Comparison of ENCODE assay signal across 9 cellular contexts in genomic region chr4:86961103-86961502, GRCh38. TPM values are rescaled to one million over a fixed set of nuclear protein-coding genes. Genes with fewer than 3 reads are reported as not detected.
A peak's percentile ranks its signal among the peaks of the same experiment; 100 is the strongest.
DNase-seq lines count a peak whose midpoint lies in the region; ATAC-seq, FAIRE-seq and TF ChIP-seq lines count a peak whose summit lies in the region.
"Had no signal": no experiment of that assay in that cellular context is flagged by ENCODE, and none has a peak within 500 bp of the region (broad histone marks: within the 10 kb centered on the region; RNA-seq: fewer than 3 reads in every experiment).

No MANE protein-coding gene starts in this region.

- peaks cover 5% of the 10 kb centered on the region for H3K4me1 ChIP-seq in mammary epithelial cell (ENCODE audit: insufficient read depth, low read length)

- H3K4me3 ChIP-seq in foreskin fibroblast (ENCODE audit: low read depth in 1 of 2, low read length in 2 of 2) (no peak overlapping the region), brain microvascular endothelial cell (ENCODE audit: low read depth, low read length) (no peak overlapping the region), mammary epithelial cell (replicated peaks in 1 of 3; ENCODE audit: insufficient read depth in 1 of 3, low read depth in 2 of 3, low read length in 3 of 3) (no peak overlapping the region)

- dilution Hi-C loops in mammary epithelial cell (cut with HindIII; ENCODE audit: low sequenced_read_pairs): no loop called here

- H4K20me1 ChIP-seq in mammary epithelial cell (ENCODE audit: insufficient read depth, low read length): no peaks in the 10 kb centered on the region

- H3K4me3 Mint-ChIP-seq in WTC11: peak overlapping the region; percentile 68
- H3K4me3 Mint-ChIP-seq in nephron progenitor cell: peak overlapping the region; percentile 63

- H3K27ac Mint-ChIP-seq in WTC11 (peak overlapping the region; percentile 99), nephron progenitor cell (peak overlapping the region; percentile 99)

- POLR2A ChIA-PET in WTC11 (lab: Charles Lee): interaction anchor here (1.9 to 3.2 kb wide), 3 partner anchors 17 to 46 kb away, joined by 4 to 53 read pairs (median 14); partner anchors contain the start of gene AFF1

- no peaks in the 10 kb centered on the region for H3K36me3 ChIP-seq in brain microvascular endothelial cell (replicated peaks)
- no peaks in the 10 kb centered on the region for H3K36me3 ChIP-seq in mammary epithelial cell (ENCODE audit: insufficient read depth, low read length)

- in situ Hi-C loops in brain microvascular endothelial cell (cut with HindIII; ENCODE audit: low pct_ligation_motif_present, low sequenced_read_pairs) (no loop called here), mammary epithelial cell (cut with MboI; ENCODE audit: low sequenced_read_pairs in 2 of 2) (no loop called here)

- H3K4me1 Mint-ChIP-seq in WTC11 (peaks cover 66% of the 10 kb centered on the region), nephron progenitor cell (peaks cover 66% of the 10 kb centered on the region)

- 95% methylated on average over 4 of the region's 4 CpGs for WGBS in mammary epithelial cell (ENCODE audit: low coverage, missing lambda C conversion rate)

- no peak for TF ChIP-seq CTCF in WTC11 (IDR thresholded peaks at IDR 0.05)
- TF ChIP-seq CTCF in nephron progenitor cell (IDR thresholded peaks at IDR 0.05): no peak
- TF ChIP-seq CTCF in foreskin fibroblast (IDR thresholded peaks at IDR 0.05; ENCODE audit: low read depth, low read length): no peak
- TF ChIP-seq CTCF in brain microvascular endothelial cell (IDR thresholded peaks at IDR 0.05; ENCODE audit: low read depth, low read length, missing control alignments): no peak
- no peak for TF ChIP-seq CTCF in mammary epithelial cell (conservative IDR thresholded peaks at IDR 0.05 in 1 of 2, IDR thresholded peaks at IDR 0.05 in 1 of 2; ENCODE audit: extremely low read depth in 1 of 2, insufficient read depth in 1 of 2, low read depth in 1 of 2, low read length in 2 of 2)

- CTCF ChIA-PET in WTC11 (lab: Charles Lee): interaction anchor here (0.6 to 3.8 kb wide), 6 partner anchors 10 to 308 kb away, joined by 3 to 23 read pairs (median 8); partner anchors contain the start of gene AFF1
- CTCF ChIA-PET in mammary epithelial cell (lab: Charles Lee; ENCODE audit: low non-redundant PET): no interaction called here

- H3K36me3 Mint-ChIP-seq in WTC11 (peaks cover 14% of the 10 kb centered on the region), nephron progenitor cell (ENCODE audit: low read depth) (peaks cover 22% of the 10 kb centered on the region)

- ATAC-seq in GM18502 (IDR thresholded peaks at IDR 0.05; ENCODE audit: poor library complexity, unreplicated experiment): peak; percentile 11
- peak; percentile 6 for ATAC-seq in HG03175 (IDR thresholded peaks at IDR 0.05; ENCODE audit: unreplicated experiment)
- no peak for ATAC-seq in WTC11

- FAIRE-seq in RCC 7860 (lab: Jason Lieb, UNC): no peak
- FAIRE-seq: endothelial cell of umbilical vein had no signal

- H3K9ac ChIP-seq in mammary epithelial cell (ENCODE audit: insufficient read depth, low read length): no peak overlapping the region

- H3K27me3 Mint-ChIP-seq in WTC11 (ENCODE audit: low read depth) (no peaks in the 10 kb centered on the region), nephron progenitor cell (ENCODE audit: low read depth, poor library complexity) (peaks cover 5% of the 10 kb centered on the region)

- H3K79me2 ChIP-seq in mammary epithelial cell (ENCODE audit: insufficient read depth, low read length): peaks cover 17% of the 10 kb centered on the region

- H3K27me3 ChIP-seq in brain microvascular endothelial cell (replicated peaks) (no peaks in the 10 kb centered on the region), mammary epithelial cell (ENCODE audit: insufficient read depth, low read length) (no peaks in the 10 kb centered on the region)

- no peak overlapping the region for H3K27ac ChIP-seq in brain microvascular endothelial cell
- H3K27ac ChIP-seq in mammary epithelial cell (ENCODE audit: insufficient read depth, low read depth, low read length): no peak overlapping the region

- no peak overlapping the region for H3K4me2 ChIP-seq in mammary epithelial cell (ENCODE audit: insufficient read depth, low read depth, low read length)

- H2AFZ ChIP-seq in mammary epithelial cell (ENCODE audit: low read depth, low read length): no peak overlapping the region

- DNase-seq in WTC11 (ENCODE audit: low spot score) (no peak), nephron progenitor cell (no peak), foreskin fibroblast (no peak), RCC 7860 (ENCODE audit: low spot score) (no peak), brain microvascular endothelial cell (no peak), mammary epithelial cell (no peak)

- intact Hi-C loops in mammary epithelial cell (cut with micrococcal nuclease): no loop called here

- no peaks in the 10 kb centered on the region for H3K9me3 Mint-ChIP-seq in WTC11
- H3K9me3 Mint-ChIP-seq in nephron progenitor cell: no peaks in the 10 kb centered on the region

- H3K9me3 ChIP-seq in mammary epithelial cell (replicated peaks; ENCODE audit: insufficient read depth, low read length): no peaks in the 10 kb centered on the region

- no TSS peak for BruUV-seq in mammary epithelial cell (replicated peaks; lab: Mats Ljungman, UMichigan)

TF ChIP-seq in WTC11, 78 proteins besides CTCF, POLR2A, EP300 and RAD21 (continues in another document):
- TF ChIP-seq SMAD3 (CRISPR knock-in tag; IDR thresholded peaks at IDR 0.05; ENCODE audit: borderline replicate concordance): no peak
- TF ChIP-seq, protein P1, sequence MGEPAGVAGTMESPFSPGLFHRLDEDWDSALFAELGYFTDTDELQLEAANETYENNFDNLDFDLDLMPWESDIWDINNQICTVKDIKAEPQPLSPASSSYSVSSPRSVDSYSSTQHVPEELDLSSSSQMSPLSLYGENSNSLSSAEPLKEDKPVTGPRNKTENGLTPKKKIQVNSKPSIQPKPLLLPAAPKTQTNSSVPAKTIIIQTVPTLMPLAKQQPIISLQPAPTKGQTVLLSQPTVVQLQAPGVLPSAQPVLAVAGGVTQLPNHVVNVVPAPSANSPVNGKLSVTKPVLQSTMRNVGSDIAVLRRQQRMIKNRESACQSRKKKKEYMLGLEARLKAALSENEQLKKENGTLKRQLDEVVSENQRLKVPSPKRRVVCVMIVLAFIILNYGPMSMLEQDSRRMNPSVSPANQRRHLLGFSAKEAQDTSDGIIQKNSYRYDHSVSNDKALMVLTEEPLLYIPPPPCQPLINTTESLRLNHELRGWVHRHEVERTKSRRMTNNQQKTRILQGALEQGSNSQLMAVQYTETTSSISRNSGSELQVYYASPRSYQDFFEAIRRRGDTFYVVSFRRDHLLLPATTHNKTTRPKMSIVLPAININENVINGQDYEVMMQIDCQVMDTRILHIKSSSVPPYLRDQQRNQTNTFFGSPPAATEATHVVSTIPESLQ (CRISPR knock-in tag; IDR thresholded peaks at IDR 0.05): no peak
- no peak for TF ChIP-seq CREM (CRISPR knock-in tag; IDR thresholded peaks at IDR 0.05)
- TF ChIP-seq, protein P2, sequence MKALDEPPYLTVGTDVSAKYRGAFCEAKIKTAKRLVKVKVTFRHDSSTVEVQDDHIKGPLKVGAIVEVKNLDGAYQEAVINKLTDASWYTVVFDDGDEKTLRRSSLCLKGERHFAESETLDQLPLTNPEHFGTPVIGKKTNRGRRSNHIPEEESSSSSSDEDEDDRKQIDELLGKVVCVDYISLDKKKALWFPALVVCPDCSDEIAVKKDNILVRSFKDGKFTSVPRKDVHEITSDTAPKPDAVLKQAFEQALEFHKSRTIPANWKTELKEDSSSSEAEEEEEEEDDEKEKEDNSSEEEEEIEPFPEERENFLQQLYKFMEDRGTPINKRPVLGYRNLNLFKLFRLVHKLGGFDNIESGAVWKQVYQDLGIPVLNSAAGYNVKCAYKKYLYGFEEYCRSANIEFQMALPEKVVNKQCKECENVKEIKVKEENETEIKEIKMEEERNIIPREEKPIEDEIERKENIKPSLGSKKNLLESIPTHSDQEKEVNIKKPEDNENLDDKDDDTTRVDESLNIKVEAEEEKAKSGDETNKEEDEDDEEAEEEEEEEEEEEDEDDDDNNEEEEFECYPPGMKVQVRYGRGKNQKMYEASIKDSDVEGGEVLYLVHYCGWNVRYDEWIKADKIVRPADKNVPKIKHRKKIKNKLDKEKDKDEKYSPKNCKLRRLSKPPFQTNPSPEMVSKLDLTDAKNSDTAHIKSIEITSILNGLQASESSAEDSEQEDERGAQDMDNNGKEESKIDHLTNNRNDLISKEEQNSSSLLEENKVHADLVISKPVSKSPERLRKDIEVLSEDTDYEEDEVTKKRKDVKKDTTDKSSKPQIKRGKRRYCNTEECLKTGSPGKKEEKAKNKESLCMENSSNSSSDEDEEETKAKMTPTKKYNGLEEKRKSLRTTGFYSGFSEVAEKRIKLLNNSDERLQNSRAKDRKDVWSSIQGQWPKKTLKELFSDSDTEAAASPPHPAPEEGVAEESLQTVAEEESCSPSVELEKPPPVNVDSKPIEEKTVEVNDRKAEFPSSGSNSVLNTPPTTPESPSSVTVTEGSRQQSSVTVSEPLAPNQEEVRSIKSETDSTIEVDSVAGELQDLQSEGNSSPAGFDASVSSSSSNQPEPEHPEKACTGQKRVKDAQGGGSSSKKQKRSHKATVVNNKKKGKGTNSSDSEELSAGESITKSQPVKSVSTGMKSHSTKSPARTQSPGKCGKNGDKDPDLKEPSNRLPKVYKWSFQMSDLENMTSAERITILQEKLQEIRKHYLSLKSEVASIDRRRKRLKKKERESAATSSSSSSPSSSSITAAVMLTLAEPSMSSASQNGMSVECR (CRISPR knock-in tag; IDR thresholded peaks at IDR 0.05; ENCODE audit: borderline replicate concordance): no peak
- TF ChIP-seq, protein P3, sequence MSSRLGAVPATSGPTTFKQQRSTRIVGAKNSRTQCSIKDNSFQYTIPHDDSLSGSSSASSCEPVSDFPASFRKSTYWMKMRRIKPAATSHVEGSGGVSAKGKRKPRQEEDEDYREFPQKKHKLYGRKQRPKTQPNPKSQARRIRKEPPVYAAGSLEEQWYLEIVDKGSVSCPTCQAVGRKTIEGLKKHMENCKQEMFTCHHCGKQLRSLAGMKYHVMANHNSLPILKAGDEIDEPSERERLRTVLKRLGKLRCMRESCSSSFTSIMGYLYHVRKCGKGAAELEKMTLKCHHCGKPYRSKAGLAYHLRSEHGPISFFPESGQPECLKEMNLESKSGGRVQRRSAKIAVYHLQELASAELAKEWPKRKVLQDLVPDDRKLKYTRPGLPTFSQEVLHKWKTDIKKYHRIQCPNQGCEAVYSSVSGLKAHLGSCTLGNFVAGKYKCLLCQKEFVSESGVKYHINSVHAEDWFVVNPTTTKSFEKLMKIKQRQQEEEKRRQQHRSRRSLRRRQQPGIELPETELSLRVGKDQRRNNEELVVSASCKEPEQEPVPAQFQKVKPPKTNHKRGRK (CRISPR knock-in tag; IDR thresholded peaks at IDR 0.05; ENCODE audit: borderline replicate concordance): no peak
- TF ChIP-seq RELA (CRISPR knock-in tag; IDR thresholded peaks at IDR 0.05; ENCODE audit: borderline replicate concordance): no peak

RNA-seq across cellular contexts. Expression of gene AFF1, which starts 26.3 kb away (rescaled TPM):
- total RNA-seq in WTC11 (2021): 72.6 to 93.4 TPM (median 83.9 TPM) in 3 replicates
- 10 to 100 TPM; 24.8 to 48.3 TPM for total RNA-seq in mammary epithelial cell
- polyA plus RNA-seq in mammary epithelial cell: 19.8 TPM
- polyA minus RNA-seq in mammary epithelial cell: 83.2 TPM
